Comparison of ENCODE assay signal across 2 cellular contexts in genomic region chr11:69677744-69678143, GRCh38.
TF ChIP-seq lines count a peak whose summit lies in the region.

No MANE protein-coding gene starts in this region.

TF ChIP-seq in A549, 52 proteins besides CTCF, POLR2A, EP300 and RAD21:
- TF ChIP-seq RFX5 (IDR thresholded peaks at IDR 0.05) (peak; percentile 59; the same call in 1 of the 2 replicates), CBX8 (IDR thresholded peaks at IDR 0.05) (no peak)

TF ChIP-seq in IMR-90, 13 proteins besides CTCF, POLR2A, EP300 and RAD21 (continued from another document):
- TF ChIP-seq MAZ (IDR thresholded peaks at IDR 0.05; ENCODE audit: borderline replicate concordance, low read depth, low read length) (no peak), FOS (IDR thresholded peaks at IDR 0.05; ENCODE audit: low read depth, low read length) (no peak), SMC3 (IDR thresholded peaks at IDR 0.05; ENCODE audit: low read depth, low read length) (no peak), USF2 (IDR thresholded peaks at IDR 0.05; ENCODE audit: low read depth, low read length) (no peak), MAFK (IDR thresholded peaks at IDR 0.05; ENCODE audit: low read depth, low read length) (no peak), CHD1 (IDR thresholded peaks at IDR 0.05; ENCODE audit: low read depth, low read length) (no peak)
TF ChIP-seq in IMR-90: peak in this region for 1.
